ENCODE assay signal across 9 cellular contexts in genomic region chr4:155741546-155741945, GRCh38. TPM values are rescaled to one million over a fixed set of nuclear protein-coding genes. Genes with fewer than 3 reads are reported as not detected.
"Had no signal": no experiment of that assay in that cellular context is flagged by ENCODE, and none has a peak within 500 bp of the region (broad histone marks: within the 10 kb centered on the region; RNA-seq: fewer than 3 reads in every experiment).

No MANE protein-coding gene starts in this region.

- H3K9me3 Mint-ChIP-seq: IgD-negative memory B cell had no signal

- ATAC-seq: HCT116, HepG2 had no signal

- H3K36me3 Mint-ChIP-seq: IgD-negative memory B cell had no signal

- H3K4me1 Mint-ChIP-seq: IgD-negative memory B cell had no signal

- H3K4me3 ChIP-seq: GM23248, HAP-1 had no signal

- H3K4me3 Mint-ChIP-seq: IgD-negative memory B cell had no signal

- H3K4me1 ChIP-seq: HAP-1 had no signal

- H3K27ac ChIP-seq: GM23248, HL-60, KMS-11 had no signal

- H3K27me3 Mint-ChIP-seq: IgD-negative memory B cell had no signal

- H3K36me3 ChIP-seq: HAP-1 had no signal

- H2AFZ ChIP-seq: GM23248 had no signal

- H3K27ac Mint-ChIP-seq: IgD-negative memory B cell had no signal

- H3K9me3 ChIP-seq: HAP-1 had no signal

- H3K9ac ChIP-seq: GM23248, KMS-11 had no signal

- DNase-seq: GM23248, GOT3, H7 had no signal

- H3K4me2 ChIP-seq: KMS-11 had no signal

RNA-seq across cellular contexts. Expression of gene GUCY1B1, which starts 17.3 kb away (rescaled TPM):
- total RNA-seq: HepG2 had no signal
